9 cellular contexts compared by ENCODE assay signal in the genomic region with DNA sequence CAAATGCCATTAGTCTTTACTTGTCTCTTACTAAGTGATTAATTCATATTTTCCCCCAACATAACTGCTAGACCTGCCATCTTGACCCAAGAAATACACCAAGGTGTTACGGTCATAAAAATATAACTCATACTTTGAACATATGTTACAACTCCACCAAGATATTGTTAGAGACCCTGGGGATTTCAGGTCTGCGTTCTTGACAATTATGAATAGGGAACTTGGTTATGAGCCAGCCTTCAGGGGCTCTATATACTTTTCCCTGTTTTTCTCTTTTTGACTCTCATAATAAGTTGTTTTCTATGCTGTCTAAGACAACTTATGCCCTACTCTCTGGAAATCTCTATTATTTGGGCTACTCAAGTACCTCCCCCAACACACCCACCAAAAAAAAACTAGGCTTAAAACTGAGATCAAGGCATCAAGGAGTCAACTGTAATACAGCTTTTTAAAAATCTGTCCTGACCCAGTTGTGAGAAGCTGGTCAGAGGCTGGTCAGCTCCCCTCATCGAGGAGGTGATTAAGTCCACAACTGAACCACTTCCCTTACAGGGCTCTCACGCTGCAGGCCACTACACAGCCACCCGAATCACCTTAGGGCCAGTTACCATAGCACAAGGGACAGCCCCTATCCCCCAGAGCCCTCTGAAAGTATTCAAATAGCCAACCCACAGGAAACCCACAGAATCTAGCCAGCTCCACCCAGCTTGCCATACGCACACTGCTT. TPM values are rescaled to one million over a fixed set of nuclear protein-coding genes. Genes with fewer than 3 reads are reported as not detected.
DNase-seq lines count a peak whose midpoint lies in the region; ATAC-seq and TF ChIP-seq lines count a peak whose summit lies in the region.
"Had no signal": no experiment of that assay in that cellular context is flagged by ENCODE, and none has a peak within 500 bp of the region (broad histone marks: within the 10 kb centered on the region; RNA-seq: fewer than 3 reads in every experiment).

No MANE protein-coding gene starts in this region.

- H3K27ac Mint-ChIP-seq in stimulated activated naive B cell treated with anti-CD40 and anti-IgM and Interleukin-4, amounts not matched to agents 10 μg/mL and 1 μg/mL and 100 μg/mL, for 72 hours, result peak overlapping the region; percentile 68
- H3K27ac Mint-ChIP-seq: nephron had no signal

- H3K4me1 ChIP-seq in breast epithelium, result no peaks in the 10 kb centered on the region

- intact Hi-C loops in breast epithelium (cut with DNase I; ENCODE audit: low total_unique reads), result no loop called here

- no peak for TF ChIP-seq CTCF in breast epithelium (IDR thresholded peaks at IDR 0.05)

- H3K27me3 Mint-ChIP-seq in stimulated activated naive B cell treated with anti-CD40 and anti-IgM and Interleukin-4, amounts not matched to agents 10 μg/mL and 1 μg/mL and 100 μg/mL, for 72 hours, result peaks cover 28 to 37% of the 10 kb centered on the region in 2 donors
- peaks cover 14% of the 10 kb centered on the region for H3K27me3 Mint-ChIP-seq in activated T-cell treated with anti-CD3 and anti-CD28 coated beads, Interleukin-2, amount 50 U/mL, for 4 hours (ENCODE audit: low read depth)

- peaks cover 12 to 14% of the 10 kb centered on the region in 2 donors for H3K4me1 Mint-ChIP-seq in stimulated activated naive B cell treated with anti-CD40 and anti-IgM and Interleukin-4, amounts not matched to agents 10 μg/mL and 1 μg/mL and 100 μg/mL, for 72 hours
- H3K4me1 Mint-ChIP-seq in activated T-cell treated with anti-CD3 and anti-CD28 coated beads, Interleukin-2, amount 50 U/mL, for 4 hours (ENCODE audit: low read depth), result peaks cover 11% of the 10 kb centered on the region

- TF ChIP-seq POLR2A in breast epithelium (IDR thresholded peaks at IDR 0.05), result no peak

- peak; percentile 100 for ATAC-seq in HG02623 (IDR thresholded peaks at IDR 0.05; ENCODE audit: unreplicated experiment)
- ATAC-seq in HG03521 (IDR thresholded peaks at IDR 0.05; ENCODE audit: unreplicated experiment), result peak; percentile 99
- ATAC-seq in stimulated activated naive B cell treated with anti-CD40 and anti-IgM and Interleukin-4, amounts not matched to agents 10 μg/mL and 1 μg/mL and 100 μg/mL, for 72 hours (replicated peaks), result peak; percentile 99 to 100
- no peak for ATAC-seq in activated T-cell treated with anti-CD3 and anti-CD28 coated beads, Interleukin-2, amount 50 U/mL, for 4 hours
- ATAC-seq: K562 had no signal

- H3K27me3 ChIP-seq in breast epithelium, result no peaks in the 10 kb centered on the region

- H3K36me3 ChIP-seq in breast epithelium, result no peaks in the 10 kb centered on the region

- peaks cover 6 to 10% of the 10 kb centered on the region in 2 donors for H3K9me3 Mint-ChIP-seq in stimulated activated naive B cell treated with anti-CD40 and anti-IgM and Interleukin-4, amounts not matched to agents 10 μg/mL and 1 μg/mL and 100 μg/mL, for 72 hours
- no peaks in the 10 kb centered on the region for H3K9me3 Mint-ChIP-seq in activated T-cell treated with anti-CD3 and anti-CD28 coated beads, Interleukin-2, amount 50 U/mL, for 4 hours

- DNase-seq in GM19238 (ENCODE audit: insufficient read length, low spot score) (peak; percentile 36), breast epithelium (ENCODE audit: low spot score in 2 of 2) (no peak), cerebellum (ENCODE audit: low spot score) (no peak)
- DNase-seq in stimulated activated naive B cell treated with anti-CD40 and anti-IgM and Interleukin-4, amounts not matched to agents 10 μg/mL and 1 μg/mL and 100 μg/mL, for 72 hours, result peak; percentile 68
- no peak for DNase-seq in activated T-cell treated with anti-CD3 and anti-CD28 coated beads, Interleukin-2, amount 50 U/mL, for 4 hours

- no peak overlapping the region for H3K4me3 ChIP-seq in breast epithelium
- H3K4me3 ChIP-seq: K562 had no signal

- peaks cover 8 to 11% of the 10 kb centered on the region in 2 donors for H3K36me3 Mint-ChIP-seq in stimulated activated naive B cell treated with anti-CD40 and anti-IgM and Interleukin-4, amounts not matched to agents 10 μg/mL and 1 μg/mL and 100 μg/mL, for 72 hours
- no peaks in the 10 kb centered on the region for H3K36me3 Mint-ChIP-seq in activated T-cell treated with anti-CD3 and anti-CD28 coated beads, Interleukin-2, amount 50 U/mL, for 4 hours (ENCODE audit: insufficient read depth)

- no peaks in the 10 kb centered on the region for H3K9me3 ChIP-seq in breast epithelium

- H3K4me3 Mint-ChIP-seq in stimulated activated naive B cell treated with anti-CD40 and anti-IgM and Interleukin-4, amounts not matched to agents 10 μg/mL and 1 μg/mL and 100 μg/mL, for 72 hours, result peak overlapping the region; percentile 13 to 62
- H3K4me3 Mint-ChIP-seq in activated T-cell treated with anti-CD3 and anti-CD28 coated beads, Interleukin-2, amount 50 U/mL, for 4 hours, result no peak overlapping the region
- H3K4me3 Mint-ChIP-seq: nephron had no signal

- H3K27ac ChIP-seq in breast epithelium, result no peak overlapping the region

RNA-seq across cellular contexts. Expression of gene TLR3, which starts 10.5 kb away (rescaled TPM):
- total RNA-seq in activated T-cell treated with anti-CD3 and anti-CD28 coated beads, Interleukin-2, amount 50 U/mL, for 4 hours, result under 1 TPM in 1 of 3 donors, not detected in 2; 0.03 TPM
- 10 to 100 TPM in 1 of 3 donors, 1 to 10 TPM in 2; 4.3 to 13.9 (median 7.4) TPM for total RNA-seq in breast epithelium
- total RNA-seq in cerebellum, result 1.00 TPM
- total RNA-seq: K562 had no signal

RNA-seq across cellular contexts. Expression of gene FAM149A, which starts 46.1 kb away (rescaled TPM):
- total RNA-seq in activated T-cell treated with anti-CD3 and anti-CD28 coated beads, Interleukin-2, amount 50 U/mL, for 4 hours, result 1 to 10 TPM in 1 of 3 donors, under 1 TPM in 1, not detected in 1; 0.90 to 1.2 TPM
- 10 to 100 TPM in 1 of 3 donors, 1 to 10 TPM in 2; 7.9 to 22.9 (median 8.0) TPM for total RNA-seq in breast epithelium
- total RNA-seq in cerebellum, result 13.2 TPM
- total RNA-seq: K562 had no signal

Comparison
In these comparisons a context has a peak if more than half of its experiments do, and no peak if none do; other contexts are left out.
1. DNase-seq: peak in GM19238 (single experiment) and stimulated activated naive B cell treated with anti-CD40 and anti-IgM and Interleukin-4, amounts not matched to agents 10 μg/mL and 1 μg/mL and 100 μg/mL, for 72 hours (single experiment); none in activated T-cell treated with anti-CD3 and anti-CD28 coated beads, Interleukin-2, amount 50 U/mL, for 4 hours (single experiment), breast epithelium (0 of 2) and cerebellum (single experiment).
2. ATAC-seq: peak in HG02623 (single experiment), HG03521 (single experiment) and stimulated activated naive B cell treated with anti-CD40 and anti-IgM and Interleukin-4, amounts not matched to agents 10 μg/mL and 1 μg/mL and 100 μg/mL, for 72 hours (2 of 2); none in activated T-cell treated with anti-CD3 and anti-CD28 coated beads, Interleukin-2, amount 50 U/mL, for 4 hours (0 of 2).